Comparison of ENCODE assay signal across 8 cellular contexts in genomic region chr11:9315078-9315688, GRCh38.
DNase-seq lines count a peak whose midpoint lies in the region; ATAC-seq and TF ChIP-seq lines count a peak whose summit lies in the region.

No MANE protein-coding gene starts in this region.

- peaks cover 26% of the 10 kb centered on the region for H3K4me1 ChIP-seq in iPS-18a (ENCODE audit: control insufficient read depth, low read depth, low read length)

- H3K9ac ChIP-seq in iPS-18a (ENCODE audit: low read length): peak overlapping the region; percentile 94

- peak; percentile 35 for DNase-seq in HCEC 1CT
- DNase-seq in activated effector memory CD4-positive, alpha-beta T cell treated with anti-CD3 and anti-CD28 coated beads, Interleukin-2, amount 50 U/mL, for 16 hours: no peak

- H3K4me3 ChIP-seq in iPS-18a (ENCODE audit: low read length): peak overlapping the region; percentile 72

- H3K27ac Mint-ChIP-seq in activated naive CD4-positive, alpha-beta T cell treated with anti-CD3 and anti-CD28 coated beads, Interleukin-2, amount 50 U/mL, for 24 hours: peak overlapping the region; percentile 97
- peak overlapping the region; percentile 98 for H3K27ac Mint-ChIP-seq in stimulated activated naive CD8-positive, alpha-beta T cell treated with anti-CD3 and anti-CD28 coated beads, Interleukin-15, Interleukin-2, amounts not matched to agents 100 ng/mL and 50 ng/mL, for 24 hours

- peaks cover 34% of the 10 kb centered on the region for H3K4me1 Mint-ChIP-seq in activated naive CD4-positive, alpha-beta T cell treated with anti-CD3 and anti-CD28 coated beads, Interleukin-2, amount 50 U/mL, for 24 hours
- H3K4me1 Mint-ChIP-seq in stimulated activated naive CD8-positive, alpha-beta T cell treated with anti-CD3 and anti-CD28 coated beads, Interleukin-15, Interleukin-2, amounts not matched to agents 100 ng/mL and 50 ng/mL, for 24 hours (ENCODE audit: low read depth): peaks cover 42% of the 10 kb centered on the region

- ATAC-seq in HG03039 (IDR thresholded peaks at IDR 0.05; ENCODE audit: unreplicated experiment) (no peak), HG02642 (IDR thresholded peaks at IDR 0.05; ENCODE audit: poor library complexity, unreplicated experiment) (no peak)

- H3K9me3 Mint-ChIP-seq in activated naive CD4-positive, alpha-beta T cell treated with anti-CD3 and anti-CD28 coated beads, Interleukin-2, amount 50 U/mL, for 24 hours: no peaks in the 10 kb centered on the region
- no peaks in the 10 kb centered on the region for H3K9me3 Mint-ChIP-seq in stimulated activated naive CD8-positive, alpha-beta T cell treated with anti-CD3 and anti-CD28 coated beads, Interleukin-15, Interleukin-2, amounts not matched to agents 100 ng/mL and 50 ng/mL, for 24 hours

- H3K27me3 ChIP-seq in iPS-18a (ENCODE audit: control insufficient read depth, insufficient read depth, low read length): no peaks in the 10 kb centered on the region

- H3K4me3 Mint-ChIP-seq in activated naive CD4-positive, alpha-beta T cell treated with anti-CD3 and anti-CD28 coated beads, Interleukin-2, amount 50 U/mL, for 24 hours: peak overlapping the region; percentile 99
- peak overlapping the region; percentile 98 for H3K4me3 Mint-ChIP-seq in stimulated activated naive CD8-positive, alpha-beta T cell treated with anti-CD3 and anti-CD28 coated beads, Interleukin-15, Interleukin-2, amounts not matched to agents 100 ng/mL and 50 ng/mL, for 24 hours

- H3K36me3 ChIP-seq in iPS-18a (ENCODE audit: control insufficient read depth, low read depth, low read length): no peaks in the 10 kb centered on the region

- peaks cover 6% of the 10 kb centered on the region for H3K36me3 Mint-ChIP-seq in activated naive CD4-positive, alpha-beta T cell treated with anti-CD3 and anti-CD28 coated beads, Interleukin-2, amount 50 U/mL, for 24 hours
- no peaks in the 10 kb centered on the region for H3K36me3 Mint-ChIP-seq in stimulated activated naive CD8-positive, alpha-beta T cell treated with anti-CD3 and anti-CD28 coated beads, Interleukin-15, Interleukin-2, amounts not matched to agents 100 ng/mL and 50 ng/mL, for 24 hours (ENCODE audit: low read depth)

- 0 out of 2 replicates have a peak, but pooled peaks have one; percentile 3 for TF ChIP-seq CTCF in 22Rv1 (IDR thresholded peaks at IDR 0.05)

- no peaks in the 10 kb centered on the region for H3K9me3 ChIP-seq in iPS-18a (ENCODE audit: control insufficient read depth, low read depth, low read length)

- H3K27me3 Mint-ChIP-seq in activated naive CD4-positive, alpha-beta T cell treated with anti-CD3 and anti-CD28 coated beads, Interleukin-2, amount 50 U/mL, for 24 hours: peaks cover 9% of the 10 kb centered on the region
- peaks cover 3% of the 10 kb centered on the region for H3K27me3 Mint-ChIP-seq in stimulated activated naive CD8-positive, alpha-beta T cell treated with anti-CD3 and anti-CD28 coated beads, Interleukin-15, Interleukin-2, amounts not matched to agents 100 ng/mL and 50 ng/mL, for 24 hours

- H3K27ac ChIP-seq in 22Rv1 (peak overlapping the region; percentile 95), iPS-18a (ENCODE audit: low read length) (peak overlapping the region; percentile 97)
